In the genomic region with DNA sequence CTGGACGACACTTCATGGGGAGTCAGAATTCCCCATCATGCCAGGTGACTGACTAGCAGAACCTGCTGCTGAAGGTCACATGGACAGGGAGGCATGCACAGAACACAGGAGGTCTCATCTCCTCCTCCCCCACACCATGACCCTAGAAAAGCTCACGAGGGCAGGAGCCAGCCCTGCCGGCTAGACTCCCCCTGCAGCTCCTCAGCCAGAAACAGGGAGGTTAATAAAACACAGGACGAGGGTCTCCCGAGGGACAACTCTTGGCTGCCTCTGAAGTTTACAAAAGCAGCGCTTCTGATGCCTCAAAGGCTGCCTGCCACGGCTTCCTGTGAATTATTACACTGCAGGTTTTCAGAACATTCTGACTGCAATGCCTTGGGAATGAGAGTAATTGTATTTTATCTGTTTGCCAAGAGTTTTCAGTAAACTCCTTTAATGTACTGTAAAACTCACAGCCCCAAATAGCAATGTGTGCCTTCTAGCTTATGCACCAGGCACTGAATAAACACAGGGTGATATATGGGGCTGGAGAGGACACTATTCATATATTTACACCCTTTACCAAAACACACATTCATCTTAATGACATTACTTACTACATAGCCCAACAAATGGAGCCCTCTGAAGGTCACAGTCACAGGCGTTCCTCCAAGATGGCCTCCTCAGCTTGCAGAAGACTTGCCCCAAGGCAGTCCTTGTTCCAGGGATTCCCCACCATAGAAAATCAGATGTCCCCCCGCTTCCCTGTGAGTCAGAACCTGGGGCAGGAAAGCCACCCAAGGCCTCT, we compare ENCODE assay signal across 17 cellular contexts.
DNase-seq lines count a peak whose midpoint lies in the region; ATAC-seq, FAIRE-seq and TF ChIP-seq lines count a peak whose summit lies in the region.
"Had no signal": no experiment of that assay in that cellular context is flagged by ENCODE, and none has a peak within 500 bp of the region (broad histone marks: within the 10 kb centered on the region; RNA-seq: fewer than 3 reads in every experiment).

No MANE protein-coding gene starts in this region.

- intact Hi-C loops in kidney (cut with DNase I), result no loop called here

- DNase-seq in LNCaP clone FGC (ENCODE audit: low read depth), result peak; percentile 60
- peak; percentile 65 for DNase-seq in kidney
- peak; percentile 77 for DNase-seq in skeletal muscle cell (ENCODE audit: low read depth)
- DNase-seq in activated T-cell treated with anti-CD3 and anti-CD28 coated beads, Interleukin-2, amount 50 U/mL, for 48 hours, result no peak
- DNase-seq in activated naive CD4-positive, alpha-beta T cell treated with Interleukin-2 at 50 U/mL for 16 hours, result no peak
- DNase-seq: activated naive CD4-positive, alpha-beta T cell treated with anti-CD3 and anti-CD28 coated beads for 36 hours; GDM1; KBM-7; NCI-H1105; nucleus accumbens; stimulated activated CD4-positive, alpha-beta T cell treated with anti-CD3 and anti-CD28 coated beads, Interleukin-2, amount 100 ng/mL, for 48 hours had no signal

- H3K36me3 ChIP-seq in kidney (ENCODE audit: control insufficient read depth in 1 of 2, insufficient read depth in 2 of 2, low read length in 2 of 2), result no peaks in the 10 kb centered on the region

- H3K27ac ChIP-seq in VCaP, result peak overlapping the region; percentile 56
- no peak overlapping the region for H3K27ac ChIP-seq in kidney (ENCODE audit: low read depth in 2 of 2, low read length in 2 of 2)

- no peak for FAIRE-seq in kidney (lab: Jason Lieb, UNC)
- FAIRE-seq: colon, D721Med, frontal cortex had no signal

- no peaks in the 10 kb centered on the region for H3K9me3 ChIP-seq in kidney (ENCODE audit: control insufficient read depth in 1 of 2, low read length in 2 of 2)

- H3K9ac ChIP-seq in kidney (ENCODE audit: low read length in 2 of 2), result no peak overlapping the region

- H3K4me3 ChIP-seq in LNCaP clone FGC (ENCODE audit: low read depth, low read length) (no peak overlapping the region), kidney (ENCODE audit: low read length in 2 of 2) (no peak overlapping the region), skeletal muscle cell (ENCODE audit: low read depth, low read length) (no peak overlapping the region)

- no peak for ATAC-seq in GM21576 (IDR thresholded peaks at IDR 0.05; ENCODE audit: unreplicated experiment)
- ATAC-seq: HCT116 had no signal

- TF ChIP-seq CTCF in LNCaP clone FGC (IDR thresholded peaks at IDR 0.05; ENCODE audit: control insufficient read depth, extremely low read depth, insufficient read depth) (no peak), VCaP (conservative IDR thresholded peaks at IDR 0.05) (no peak), kidney (IDR thresholded peaks at IDR 0.05; ENCODE audit: borderline replicate concordance, extremely low read depth, insufficient read depth) (no peak)

- H3K4me1 ChIP-seq in kidney (ENCODE audit: control insufficient read depth in 1 of 2, insufficient read depth in 1 of 2, low read depth in 1 of 2, low read length in 2 of 2), result peaks cover 0 to 7% of the 10 kb centered on the region in 2 donors

Comparison
In these comparisons a context has a peak if more than half of its experiments do, and no peak if none do; other contexts are left out.
1. DNase-seq: peak in LNCaP clone FGC (single experiment), kidney (single experiment) and skeletal muscle cell (single experiment); none in activated T-cell treated with anti-CD3 and anti-CD28 coated beads, Interleukin-2, amount 50 U/mL, for 48 hours (0 of 2) and activated naive CD4-positive, alpha-beta T cell treated with Interleukin-2 at 50 U/mL for 16 hours (single experiment).